In the genomic region with DNA sequence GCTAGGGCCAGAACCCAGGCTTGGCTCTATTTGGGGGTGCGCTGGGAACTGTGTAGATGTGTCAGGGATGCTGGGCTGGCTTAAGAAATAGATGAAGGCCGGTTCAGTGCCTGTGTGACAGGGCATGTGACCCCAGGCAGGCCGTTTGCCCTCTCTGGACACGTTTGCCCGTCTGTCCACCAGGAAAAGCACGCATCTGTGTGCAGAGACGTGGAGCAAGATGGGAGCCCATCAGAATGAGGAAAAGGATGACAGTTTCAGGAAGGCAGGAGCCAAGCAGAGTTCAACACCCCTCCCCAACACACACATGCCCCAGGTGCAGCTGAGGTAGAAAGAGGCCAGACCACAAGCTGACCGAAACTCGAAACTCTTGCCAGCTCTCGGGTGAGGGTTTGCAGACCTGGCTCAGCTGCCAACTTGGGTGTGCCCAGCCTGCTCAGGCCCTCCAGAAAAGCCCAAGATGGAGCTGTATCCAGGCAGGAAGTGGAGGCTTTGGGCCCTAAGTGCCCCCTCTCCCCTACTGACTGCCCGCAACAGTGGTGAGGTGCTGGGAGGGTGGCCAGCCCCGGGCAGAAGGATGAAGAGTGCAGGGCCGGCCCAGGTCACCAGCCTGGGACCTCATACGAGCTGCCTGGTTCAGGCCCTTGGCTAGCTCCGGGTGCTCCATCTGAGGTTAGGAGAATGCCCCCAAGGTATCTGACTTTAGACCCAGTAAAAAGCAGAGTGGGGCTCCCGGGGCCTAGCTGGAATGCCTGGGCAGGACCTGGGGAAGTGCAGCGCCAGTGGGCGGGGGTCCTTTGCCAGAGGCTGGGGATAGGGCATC, we compare ENCODE assay signal across 10 cellular contexts. TPM values are rescaled to one million over a fixed set of nuclear protein-coding genes. Genes with fewer than 3 reads are reported as not detected.
DNase-seq lines count a peak whose midpoint lies in the region; ATAC-seq and TF ChIP-seq lines count a peak whose summit lies in the region.
"Had no signal": no experiment of that assay in that cellular context is flagged by ENCODE, and none has a peak within 500 bp of the region (broad histone marks: within the 10 kb centered on the region; RNA-seq: fewer than 3 reads in every experiment).

No MANE protein-coding gene starts in this region.

- ATAC-seq in SK-N-SH treated with all-trans-retinoic acid at 6 μM for 48 hours (peak; percentile 45), left ventricle myocardium superior (peak; percentile 12)

- H3F3A ChIP-seq in SK-N-SH (replicated peaks; ENCODE audit: insufficient read depth): no peaks in the 10 kb centered on the region

- H3K27ac ChIP-seq in SK-N-SH (ENCODE audit: low read depth in 2 of 2, low read length in 1 of 2) (no peak overlapping the region; a peak in 1 of 4 replicates), thyroid gland (no peak overlapping the region)
- H3K27ac ChIP-seq: psoas muscle had no signal

- 92% methylated on average over 14 of the region's 18 CpGs for WGBS in SK-N-SH (ENCODE audit: low lambda C conversion rate)
- WGBS in thyroid gland, 2 donors: 59 to 65% methylated on average over 15 to 18 of the region's 18 CpGs

- peak overlapping the region in 1 of 2 experiments; percentile 35; a peak in 1 of 4 replicates for H3K4me3 ChIP-seq in SK-N-SH (ENCODE audit: low read depth in 2 of 2, low read length in 1 of 2)
- no peak overlapping the region for H3K4me3 ChIP-seq in MG63
- no peak overlapping the region for H3K4me3 ChIP-seq in thyroid gland (replicated peaks in 1 of 3)
- H3K4me3 ChIP-seq: psoas muscle had no signal

- no peaks in the 10 kb centered on the region for H3K9me2 ChIP-seq in SK-N-SH

- TF ChIP-seq POLR2A in thyroid gland (IDR thresholded peaks at IDR 0.05): no peak

- DNase-seq in SK-N-SH (no peak), MG63 (peak; percentile 56), left ventricle myocardium superior (no peak), thyroid gland (peak; percentile 35 to 45), iPS-NIHi7 (ENCODE audit: extremely low spot score) (no peak), cortex of kidney (lab: John Stamatoyannopoulos, UW) (no peak), NCI-H526 treated with DMSO at 0.1 percent for 48 hours (lab: John Stamatoyannopoulos, UW) (no peak)

- no peak for TF ChIP-seq EP300 in SK-N-SH (IDR thresholded peaks at IDR 0.05; ENCODE audit: borderline replicate concordance in 1 of 2, low read depth in 1 of 2, low read length in 1 of 2)

- H3K9ac ChIP-seq in SK-N-SH: no peak overlapping the region

- H4K20me1 ChIP-seq in SK-N-SH (ENCODE audit: insufficient read depth): no peaks in the 10 kb centered on the region

- no peak overlapping the region for H3K4me2 ChIP-seq in SK-N-SH

- no peak for TF ChIP-seq RAD21 in SK-N-SH (IDR thresholded peaks at IDR 0.05; ENCODE audit: low read length)

- H3K9me3 ChIP-seq in SK-N-SH: no peaks in the 10 kb centered on the region
- H3K9me3 ChIP-seq in MG63: no peaks in the 10 kb centered on the region
- H3K9me3 ChIP-seq in thyroid gland: no peaks in the 10 kb centered on the region
- H3K9me3 ChIP-seq: psoas muscle had no signal

- H3K79me2 ChIP-seq in SK-N-SH (ENCODE audit: insufficient read depth): no peaks in the 10 kb centered on the region

- no peaks in the 10 kb centered on the region for H3K36me3 ChIP-seq in SK-N-SH (replicated peaks in 1 of 2; ENCODE audit: control insufficient read depth in 1 of 2, insufficient read depth in 2 of 2, low read length in 1 of 2)
- H3K36me3 ChIP-seq in MG63: no peaks in the 10 kb centered on the region
- no peaks in the 10 kb centered on the region for H3K36me3 ChIP-seq in thyroid gland

- H3K27me3 ChIP-seq in SK-N-SH (ENCODE audit: insufficient read depth) (no peaks in the 10 kb centered on the region), MG63 (no peaks in the 10 kb centered on the region), thyroid gland (no peaks in the 10 kb centered on the region)

- TF ChIP-seq CTCF in SK-N-SH (IDR thresholded peaks at IDR 0.05): no peak
- TF ChIP-seq CTCF in thyroid gland (IDR thresholded peaks at IDR 0.05): no peak

- intact Hi-C loops in left ventricle myocardium superior (cut with micrococcal nuclease) (loop anchor here (2.0 kb wide), 1 partner anchor 114 kb away; no protein-coding TSS in a partner anchor), thyroid gland (cut with DNase I) (loop anchor here (5.0 to 10.0 kb wide), 2 partner anchors 116 to 324 kb away; no protein-coding TSS in a partner anchor)

- H2AFZ ChIP-seq in SK-N-SH (ENCODE audit: low read depth): no peak overlapping the region

- POLR2A ChIA-PET in SK-N-SH (lab: Yijun Ruan, JAX): interaction anchor here (1.0 to 1.7 kb wide), 2 partner anchors 9 to 114 kb away, joined by 4 to 6 read pairs; no protein-coding TSS in a partner anchor

- H3K4me1 ChIP-seq in SK-N-SH (ENCODE audit: control insufficient read depth in 1 of 2, insufficient read depth in 2 of 2, low read depth in 1 of 2, low read length in 1 of 2) (peaks cover 4 to 20% of the 10 kb centered on the region in 2 experiments; a peak in 1 of 4 replicates), thyroid gland (no peaks in the 10 kb centered on the region)

- CTCF ChIA-PET in SK-N-SH (lab: Yijun Ruan, JAX): interaction anchor here (0.6 to 6.9 kb wide), 56 partner anchors 8 to 618 kb away, joined by 3 to 153 read pairs (median 5); partner anchors contain the start of genes ANPEP, MESP1 and MESP2

TF ChIP-seq in SK-N-SH treated with all-trans-retinoic acid at 6 μM for 48 hours, 23 proteins besides CTCF, POLR2A, EP300 and RAD21 (continues in another document):
- TF ChIP-seq ZFP3 (CRISPR knock-in tag; IDR thresholded peaks at IDR 0.05): no peak
- TF ChIP-seq TOX (CRISPR knock-in tag; IDR thresholded peaks at IDR 0.05; ENCODE audit: borderline replicate concordance): no peak
- no peak for TF ChIP-seq OSR1 (CRISPR knock-in tag; IDR thresholded peaks at IDR 0.05)
- TF ChIP-seq ARNTL (CRISPR knock-in tag; IDR thresholded peaks at IDR 0.05; ENCODE audit: borderline replicate concordance, low read depth): no peak
- TF ChIP-seq ZNF8 (CRISPR knock-in tag; IDR thresholded peaks at IDR 0.05): no peak
- TF ChIP-seq BACH2 (CRISPR knock-in tag; IDR thresholded peaks at IDR 0.05; ENCODE audit: borderline replicate concordance): no peak
- no peak for TF ChIP-seq ZC3H10 (CRISPR knock-in tag; IDR thresholded peaks at IDR 0.05)
- TF ChIP-seq GLIS3 (CRISPR knock-in tag; IDR thresholded peaks at IDR 0.05): no peak
- no peak for TF ChIP-seq RARB (CRISPR knock-in tag; IDR thresholded peaks at IDR 0.05)

TF ChIP-seq in SK-N-SH, 30 proteins besides CTCF, POLR2A, EP300 and RAD21 (continues in another document):
- no peak for TF ChIP-seq MEF2A (IDR thresholded peaks at IDR 0.05; ENCODE audit: borderline replicate concordance, low read depth)
- TF ChIP-seq GABPA (IDR thresholded peaks at IDR 0.05; ENCODE audit: low read depth): no peak
- TF ChIP-seq, protein P1, sequence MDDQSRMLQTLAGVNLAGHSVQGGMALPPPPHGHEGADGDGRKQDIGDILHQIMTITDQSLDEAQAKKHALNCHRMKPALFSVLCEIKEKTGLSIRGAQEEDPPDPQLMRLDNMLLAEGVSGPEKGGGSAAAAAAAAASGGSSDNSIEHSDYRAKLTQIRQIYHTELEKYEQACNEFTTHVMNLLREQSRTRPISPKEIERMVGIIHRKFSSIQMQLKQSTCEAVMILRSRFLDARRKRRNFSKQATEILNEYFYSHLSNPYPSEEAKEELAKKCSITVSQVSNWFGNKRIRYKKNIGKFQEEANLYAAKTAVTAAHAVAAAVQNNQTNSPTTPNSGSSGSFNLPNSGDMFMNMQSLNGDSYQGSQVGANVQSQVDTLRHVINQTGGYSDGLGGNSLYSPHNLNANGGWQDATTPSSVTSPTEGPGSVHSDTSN (IDR thresholded peaks at IDR 0.05): no peak
- no peak for TF ChIP-seq POLR2AphosphoS5 (IDR thresholded peaks at IDR 0.05; ENCODE audit: low read depth, low read length)
- no peak for TF ChIP-seq CHD2 (IDR thresholded peaks at IDR 0.05; ENCODE audit: low read length, partially characterized antibody)
- TF ChIP-seq, protein P2, sequence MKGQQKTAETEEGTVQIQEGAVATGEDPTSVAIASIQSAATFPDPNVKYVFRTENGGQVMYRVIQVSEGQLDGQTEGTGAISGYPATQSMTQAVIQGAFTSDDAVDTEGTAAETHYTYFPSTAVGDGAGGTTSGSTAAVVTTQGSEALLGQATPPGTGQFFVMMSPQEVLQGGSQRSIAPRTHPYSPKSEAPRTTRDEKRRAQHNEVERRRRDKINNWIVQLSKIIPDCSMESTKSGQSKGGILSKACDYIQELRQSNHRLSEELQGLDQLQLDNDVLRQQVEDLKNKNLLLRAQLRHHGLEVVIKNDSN (IDR thresholded peaks at IDR 0.05; ENCODE audit: borderline replicate concordance, low read depth): no peak
- TF ChIP-seq NFIC (IDR thresholded peaks at IDR 0.05; ENCODE audit: borderline replicate concordance): no peak
- TF ChIP-seq, protein P3, sequence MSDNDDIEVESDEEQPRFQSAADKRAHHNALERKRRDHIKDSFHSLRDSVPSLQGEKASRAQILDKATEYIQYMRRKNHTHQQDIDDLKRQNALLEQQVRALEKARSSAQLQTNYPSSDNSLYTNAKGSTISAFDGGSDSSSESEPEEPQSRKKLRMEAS (IDR thresholded peaks at IDR 0.05; ENCODE audit: low read depth): no peak
- no peak for TF ChIP-seq SMC3 (IDR thresholded peaks at IDR 0.05; ENCODE audit: low read depth, low read length)
- no peak for TF ChIP-seq GATA2 (CRISPR knock-in tag; IDR thresholded peaks at IDR 0.05)
- no peak for TF ChIP-seq TAF1 (IDR thresholded peaks at IDR 0.05; ENCODE audit: borderline replicate concordance, low read depth, low read length)
- no peak for TF ChIP-seq EZH2phosphoT487 (IDR thresholded peaks at IDR 0.05; ENCODE audit: borderline replicate concordance, low read depth)

RNA-seq across cellular contexts. Expression of gene MESP1, which starts 10.2 kb away (rescaled TPM):
- polyA plus RNA-seq in SK-N-SH (2012; rRNA removed): 0.52 and 0.74 TPM in 2 replicates
- 0.35 and 0.51 TPM in 2 replicates for polyA plus RNA-seq in SK-N-SH (2012; cell fraction: cytosol; rRNA removed)
- polyA plus RNA-seq in SK-N-SH (2012; cell fraction: nucleus; rRNA removed): 0.32 and 0.90 TPM in 2 replicates
- total RNA-seq in MG63 (2014; rRNA removed; shearing (Covaris generic); ENCODE audit: low replicate concordance): 2.2 and 8.9 TPM in 2 replicates
- total RNA-seq in left ventricle myocardium superior: 8.4 TPM
- 1 to 10 TPM in 3 of 4 donors, not detected in 1; 1.9 to 2.6 (median 2.1) TPM for total RNA-seq in thyroid gland

RNA-seq across cellular contexts. Expression of gene MESP2, which starts 14.9 kb away (rescaled TPM):
- polyA plus RNA-seq in SK-N-SH (2012; rRNA removed): 0.21 and 0.31 TPM in 2 replicates
- polyA plus RNA-seq in SK-N-SH (2012; cell fraction: cytosol; rRNA removed): 0.14 and 0.43 TPM in 2 replicates
- polyA plus RNA-seq in SK-N-SH (2012; cell fraction: nucleus; rRNA removed): 0.19 and 0.32 TPM in 2 replicates
- total RNA-seq in MG63 (2014; rRNA removed; shearing (Covaris generic); ENCODE audit: low replicate concordance): 1.8 TPM in 1 of 2 replicates, not detected in the other
- 0.20 TPM for total RNA-seq in left ventricle myocardium superior
- under 1 TPM in 2 of 4 donors, not detected in 2; 0.34 to 0.67 TPM for total RNA-seq in thyroid gland
- total RNA-seq: dermis blood vessel endothelial cell had no signal

RNA-seq across cellular contexts. Expression of gene ANPEP, which starts 53.4 kb away (rescaled TPM):
- 25.8 and 51.0 TPM in 2 replicates for polyA plus RNA-seq in SK-N-SH (2012; rRNA removed)
- 16.3 and 22.6 TPM in 2 replicates for polyA plus RNA-seq in SK-N-SH (2012; cell fraction: cytosol; rRNA removed)
- polyA plus RNA-seq in SK-N-SH (2012; cell fraction: nucleus; rRNA removed): 59.5 and 61.6 TPM in 2 replicates
- 24.9 and 43.8 TPM in 2 replicates for total RNA-seq in MG63 (2014; rRNA removed; shearing (Covaris generic); ENCODE audit: low replicate concordance)
- total RNA-seq in left ventricle myocardium superior (7.7 TPM), thyroid gland (10 to 100 TPM in 1 of 4 donors, 1 to 10 TPM in 3; 7.2 to 11.7 (median 9.4) TPM)

Comparison
In these comparisons a context has a peak if more than half of its experiments do, and no peak if none do; other contexts are left out.
1. DNase-seq: peak in MG63 (single experiment) and thyroid gland (2 of 2); none in SK-N-SH (single experiment), left ventricle myocardium superior (single experiment), iPS-NIHi7 (single experiment), cortex of kidney (single experiment) and NCI-H526 treated with DMSO at 0.1 percent for 48 hours (single experiment).